Comparison of ENCODE assay signal across 8 cellular contexts in genomic region chr19:18117364-18117691, GRCh38. TPM values are rescaled to one million over a fixed set of nuclear protein-coding genes. Genes with fewer than 3 reads are reported as not detected.
DNase-seq lines count a peak whose midpoint lies in the region; ATAC-seq and TF ChIP-seq lines count a peak whose summit lies in the region.

No MANE protein-coding gene starts in this region.

- no peaks in the 10 kb centered on the region for H4K20me1 ChIP-seq in mammary epithelial cell (ENCODE audit: insufficient read depth, low read length)

- intact Hi-C loops in mammary epithelial cell (cut with micrococcal nuclease), result no loop called here

- H3K79me2 ChIP-seq in mammary epithelial cell (ENCODE audit: insufficient read depth, low read length), result peaks cover 3% of the 10 kb centered on the region

- BruUV-seq in mammary epithelial cell (replicated peaks; lab: Mats Ljungman, UMichigan), result no TSS peak

- 12% methylated on average over 8 of the region's 11 CpGs for WGBS in mammary epithelial cell (ENCODE audit: low coverage, missing lambda C conversion rate)

- DNase-seq in AG04449 (ENCODE audit: low read depth, low spot score) (no peak), HL-60 (ENCODE audit: low read depth in 1 of 2, low spot score in 1 of 2) (no peak), mammary epithelial cell (no peak), naive B cell (peak; percentile 19), NCI-H1930 (lab: John Stamatoyannopoulos, UW) (no peak), NCI-H146 (lab: John Stamatoyannopoulos, UW) (no peak), NCI-H187 (lab: John Stamatoyannopoulos, UW) (no peak)

- peak overlapping the region; percentile 77 to 89 (median 82) for H3K4me3 Mint-ChIP-seq in naive B cell

- H3K27me3 Mint-ChIP-seq in naive B cell, result no peaks in the 10 kb centered on the region

- no peak overlapping the region for H3K9ac ChIP-seq in mammary epithelial cell (ENCODE audit: insufficient read depth, low read length)

- no peaks in the 10 kb centered on the region for H3K9me3 ChIP-seq in mammary epithelial cell (replicated peaks; ENCODE audit: insufficient read depth, low read length)

- H2AFZ ChIP-seq in mammary epithelial cell (ENCODE audit: low read depth, low read length), result peak overlapping the region; percentile 76

- H3K9me3 Mint-ChIP-seq in naive B cell, result no peaks in the 10 kb centered on the region

- H3K27ac ChIP-seq in HL-60 (replicated peaks) (peak overlapping the region; percentile 38), mammary epithelial cell (ENCODE audit: insufficient read depth, low read depth, low read length) (no peak overlapping the region)

- H3K27me3 ChIP-seq in HL-60 (ENCODE audit: insufficient read depth, poor library complexity, severe bottlenecking) (no peaks in the 10 kb centered on the region), mammary epithelial cell (ENCODE audit: insufficient read depth, low read length) (no peaks in the 10 kb centered on the region)

- dilution Hi-C loops in mammary epithelial cell (cut with HindIII; ENCODE audit: low sequenced_read_pairs), result no loop called here

- POLR2A ChIA-PET in AG04449 (lab: Yijun Ruan, JAX), result no interaction called here

- peaks cover 21% of the 10 kb centered on the region for H3K4me1 ChIP-seq in mammary epithelial cell (ENCODE audit: insufficient read depth, low read length)

- H3K4me2 ChIP-seq in mammary epithelial cell (ENCODE audit: insufficient read depth, low read depth, low read length), result peak overlapping the region; percentile 74

- peaks cover 38 to 59% (median 54%) of the 10 kb centered on the region in 3 donors for H3K4me1 Mint-ChIP-seq in naive B cell

- in situ Hi-C loops in mammary epithelial cell (cut with MboI; ENCODE audit: low sequenced_read_pairs in 2 of 2), result loop anchor here (5.0 to 10.0 kb wide), 3 partner anchors 35 to 137 kb away; partner anchors contain the start of gene PIK3R2 (in 1 of the 2)

- CTCF ChIA-PET in AG04449 (lab: Yijun Ruan, JAX) (interaction anchor here (1.6 kb wide), 1 partner anchor 12 kb away, joined by 4 read pairs; no protein-coding TSS in a partner anchor), mammary epithelial cell (lab: Charles Lee; ENCODE audit: low non-redundant PET) (no interaction called here)

- ATAC-seq in naive B cell (ENCODE audit: low read depth in 2 of 2) (no peak), HG02981 (IDR thresholded peaks at IDR 0.05; ENCODE audit: unreplicated experiment) (no peak)

- H3K4me3 ChIP-seq in AG04449 (ENCODE audit: low read depth, low read length), result peak overlapping the region; percentile 53
- H3K4me3 ChIP-seq in HL-60 (replicated peaks; ENCODE audit: insufficient read depth, low read length), result peak overlapping the region; percentile 4; the same call in 1 of the 2 replicates
- H3K4me3 ChIP-seq in mammary epithelial cell (replicated peaks in 1 of 3; ENCODE audit: insufficient read depth in 1 of 3, low read depth in 2 of 3, low read length in 3 of 3), result peak overlapping the region in 2 of 3 experiments; percentile 26 to 40

- H3K27ac Mint-ChIP-seq in naive B cell, result peak overlapping the region; percentile 58 to 89 (median 82)

- TF ChIP-seq CTCF in AG04449 (IDR thresholded peaks at IDR 0.05; ENCODE audit: insufficient read depth, low read length, missing control alignments) (no peak), HL-60 (IDR thresholded peaks at IDR 0.05; ENCODE audit: insufficient read depth, low read length) (no peak), mammary epithelial cell (conservative IDR thresholded peaks at IDR 0.05 in 1 of 2, IDR thresholded peaks at IDR 0.05 in 1 of 2; ENCODE audit: extremely low read depth in 1 of 2, insufficient read depth in 1 of 2, low read depth in 1 of 2, low read length in 2 of 2) (no peak)

- H3K36me3 Mint-ChIP-seq in naive B cell, result peaks cover 0 to 14% of the 10 kb centered on the region in 2 donors

- no peaks in the 10 kb centered on the region for H3K36me3 ChIP-seq in mammary epithelial cell (ENCODE audit: insufficient read depth, low read length)

RNA-seq across cellular contexts. Expression of gene MAST3, which starts 19.8 kb away (rescaled TPM):
- 1 to 10 TPM; 3.8 to 7.0 TPM for total RNA-seq in mammary epithelial cell
- polyA plus RNA-seq in mammary epithelial cell (2.3 TPM), naive B cell (ENCODE audit: low read depth in 6 of 6) (10 to 100 TPM in 5 of 6 donors, 1 to 10 TPM in 1; 9.3 to 20.6 (median 13.3) TPM)
- 8.9 TPM for polyA minus RNA-seq in mammary epithelial cell

RNA-seq across cellular contexts. Expression of gene IL12RB1, which starts 30.6 kb away (rescaled TPM):
- total RNA-seq in mammary epithelial cell, result not detected
- polyA plus RNA-seq in mammary epithelial cell (0.03 TPM), naive B cell (ENCODE audit: low read depth in 6 of 6) (10 to 100 TPM in 1 of 6 donors, 1 to 10 TPM in 5; 5.8 to 15.8 (median 8.1) TPM)
- polyA minus RNA-seq in mammary epithelial cell, result not detected

RNA-seq across cellular contexts. Expression of gene PIK3R2, which starts 35.6 kb away (rescaled TPM):
- total RNA-seq in mammary epithelial cell, result 10 to 100 TPM; 37.2 to 49.7 TPM
- polyA plus RNA-seq in mammary epithelial cell (22.5 TPM), naive B cell (ENCODE audit: low read depth in 6 of 6) (1 to 10 TPM; 1.2 to 5.7 (median 2.3) TPM)
- polyA minus RNA-seq in mammary epithelial cell, result 13.3 TPM

RNA-seq across cellular contexts. Expression of gene IFI30, which starts 56.3 kb away (rescaled TPM):
- 10 to 100 TPM; 36.2 to 64.3 TPM for total RNA-seq in mammary epithelial cell
- polyA plus RNA-seq in mammary epithelial cell, result 61.3 TPM
- 45.0 TPM for polyA minus RNA-seq in mammary epithelial cell
- 100 to 1,000 TPM; 107 to 293 (median 206) TPM for polyA plus RNA-seq in naive B cell (ENCODE audit: low read depth in 6 of 6)
